In the genomic region with DNA sequence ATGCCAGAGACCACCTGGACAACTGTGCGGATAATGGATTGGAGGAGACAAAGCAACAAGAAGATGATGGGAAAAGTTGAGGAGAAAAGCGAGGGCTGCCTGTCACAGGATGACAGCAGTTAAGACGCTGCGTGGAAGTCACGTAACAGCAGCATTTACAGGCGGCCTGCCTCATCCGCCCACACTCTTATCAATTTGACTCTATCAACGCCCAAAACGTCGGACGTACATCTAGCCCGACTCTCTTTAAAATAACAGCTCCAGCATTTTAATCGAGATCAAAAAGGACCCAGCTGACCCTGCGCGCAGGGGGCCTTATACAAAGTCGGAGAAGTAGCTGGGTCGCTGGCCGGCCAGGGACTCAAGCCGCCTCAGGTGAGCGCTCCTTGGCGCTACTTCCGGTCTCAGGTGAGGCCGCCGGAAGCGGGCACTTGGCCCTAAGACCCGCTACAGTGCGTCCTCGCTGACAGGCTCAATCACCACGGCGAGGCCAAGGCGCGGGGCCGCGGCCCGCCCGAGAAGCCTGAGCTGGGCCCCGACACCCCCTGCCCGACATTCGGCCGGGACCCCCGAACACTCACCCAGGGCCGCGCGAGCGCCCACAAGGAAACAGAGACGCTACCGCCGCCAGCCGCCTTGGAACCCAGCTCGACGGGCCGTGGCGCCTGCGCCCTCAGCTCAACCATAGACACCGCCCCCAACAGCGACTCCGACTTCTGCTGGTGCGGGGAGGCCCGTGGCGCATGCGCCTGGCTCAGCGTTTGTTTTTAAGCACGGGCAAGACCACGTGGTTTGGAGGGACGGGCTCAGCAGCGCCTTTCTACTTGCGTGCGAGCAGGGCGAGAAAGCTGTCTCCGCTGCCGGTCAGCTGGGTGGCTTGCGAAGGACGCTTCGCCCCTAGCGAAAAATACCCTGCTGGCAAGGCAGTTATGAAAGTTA, we compare ENCODE assay signal across 8 cellular contexts. TPM values are rescaled to one million over a fixed set of nuclear protein-coding genes. Genes with fewer than 3 reads are reported as not detected.
DNase-seq lines count a peak whose midpoint lies in the region; ATAC-seq and TF ChIP-seq lines count a peak whose summit lies in the region.

ERCC6 (minus strand) TSS at position 741 of the 939 bp plus-strand sequence.

- DNase-seq in AG08396 (ENCODE audit: low spot score) = peak; percentile 99
- DNase-seq in NCI-H2227 treated with DMSO at 0.1 percent for 48 hours (lab: John Stamatoyannopoulos, UW) = peak; percentile 90
- DNase-seq in WTC11 (ENCODE audit: low spot score) = peak; percentile 97
- DNase-seq in cardiac fibroblast (ENCODE audit: low read depth in 2 of 2) = peak; percentile 99
- DNase-seq in iPS-NIHi7 (ENCODE audit: extremely low spot score) = peak; percentile 99
- DNase-seq in smooth muscle cell (lab: John Stamatoyannopoulos, UW; ENCODE audit: unreplicated experiment) = peak; percentile 89

- H3K36me3 Mint-ChIP-seq in WTC11 = peaks cover 8% of the 10 kb centered on the region; the same call in 1 of the 2 replicates

- peak within 1 kb of the TSS; percentile 84 for H3K27ac ChIP-seq in smooth muscle cell (ENCODE audit: low read depth)

- H3K9me3 ChIP-seq in smooth muscle cell (replicated peaks; ENCODE audit: low read depth) = no peaks in the 10 kb centered on the region

- H3K27me3 ChIP-seq in smooth muscle cell (ENCODE audit: low read depth) = no peaks in the 10 kb centered on the region

- peaks cover 21% of the 10 kb centered on the region for H3K79me2 ChIP-seq in smooth muscle cell (ENCODE audit: low read depth)

- H3K4me2 ChIP-seq in smooth muscle cell = peak within 1 kb of the TSS; percentile 99

- peaks cover 4% of the 10 kb centered on the region for H3K4me1 ChIP-seq in smooth muscle cell (ENCODE audit: low read depth)

- 3% methylated on average over 75 of the region's 75 CpGs for WGBS in smooth muscle cell (ENCODE audit: low lambda C conversion rate)

- POLR2A ChIA-PET in WTC11 (lab: Charles Lee) = interaction anchor here (1.5 kb wide), 1 partner anchor 12 kb away, joined by 4 read pairs; no protein-coding TSS in a partner anchor

- peaks cover 10% of the 10 kb centered on the region for H4K20me1 ChIP-seq in smooth muscle cell (ENCODE audit: low read depth)

- peak within 1 kb of the TSS; percentile 73 to 75 for H3K4me3 ChIP-seq in cardiac fibroblast (replicated peaks in 1 of 2; ENCODE audit: low read depth in 2 of 2, low read length in 2 of 2)
- H3K4me3 ChIP-seq in smooth muscle cell = peak within 1 kb of the TSS; percentile 83

- in situ Hi-C loops in GM18951 (cut with MboI; ENCODE audit: low sequenced_read_pairs, unreplicated experiment) = no loop called here

- peak within 1 kb of the TSS; percentile 86 for H3K4me3 Mint-ChIP-seq in WTC11

- peaks cover 13% of the 10 kb centered on the region for H3F3A ChIP-seq in smooth muscle cell (ENCODE audit: low read depth)

- peak; percentile 84 for ATAC-seq in HG03175 (IDR thresholded peaks at IDR 0.05; ENCODE audit: unreplicated experiment)
- peak; percentile 93 for ATAC-seq in WTC11

- peak; percentile 91 for TF ChIP-seq POLR2A in GM18951 (IDR thresholded peaks at IDR 0.05; ENCODE audit: extremely low read depth, insufficient read depth, insufficient read length)

- peaks cover 36% of the 10 kb centered on the region for H3K27me3 Mint-ChIP-seq in WTC11 (ENCODE audit: low read depth)

- H3K27ac Mint-ChIP-seq in WTC11 = peak within 1 kb of the TSS; percentile 81; the same call in 1 of the 2 replicates

- H3K9ac ChIP-seq in smooth muscle cell (ENCODE audit: low read depth) = peak within 1 kb of the TSS; percentile 93

- CTCF ChIA-PET in WTC11 (lab: Charles Lee) = interaction anchor here (0.6 to 2.5 kb wide), 9 partner anchors 10 to 915 kb away, joined by 3 to 13 read pairs (median 4); no protein-coding TSS in a partner anchor

- H3K9me3 Mint-ChIP-seq in WTC11 = peaks cover 22% of the 10 kb centered on the region

- no peak for TF ChIP-seq CTCF in WTC11 (IDR thresholded peaks at IDR 0.05)
- TF ChIP-seq CTCF in cardiac fibroblast (IDR thresholded peaks at IDR 0.05; ENCODE audit: low read depth, low read length) = no peak
- no peak for TF ChIP-seq CTCF in smooth muscle cell (IDR thresholded peaks at IDR 0.05; ENCODE audit: borderline replicate concordance, insufficient read depth, poor library complexity, severe bottlenecking)

- H2AFZ ChIP-seq in smooth muscle cell (ENCODE audit: low read depth) = peak within 1 kb of the TSS; percentile 84

- H3K4me1 Mint-ChIP-seq in WTC11 = peaks cover 36% of the 10 kb centered on the region

- no peaks in the 10 kb centered on the region for H3K36me3 ChIP-seq in smooth muscle cell (ENCODE audit: low read depth)

TF ChIP-seq in WTC11, 78 proteins besides CTCF, POLR2A, EP300 and RAD21 (continues in another document):
- TF ChIP-seq PRRX2 (CRISPR knock-in tag; IDR thresholded peaks at IDR 0.05) = no peak
- no peak for TF ChIP-seq CBFB (CRISPR knock-in tag; IDR thresholded peaks at IDR 0.05; ENCODE audit: low read depth)
- TF ChIP-seq NR1H2 (CRISPR knock-in tag; IDR thresholded peaks at IDR 0.05) = no peak
- TF ChIP-seq, protein P1, sequence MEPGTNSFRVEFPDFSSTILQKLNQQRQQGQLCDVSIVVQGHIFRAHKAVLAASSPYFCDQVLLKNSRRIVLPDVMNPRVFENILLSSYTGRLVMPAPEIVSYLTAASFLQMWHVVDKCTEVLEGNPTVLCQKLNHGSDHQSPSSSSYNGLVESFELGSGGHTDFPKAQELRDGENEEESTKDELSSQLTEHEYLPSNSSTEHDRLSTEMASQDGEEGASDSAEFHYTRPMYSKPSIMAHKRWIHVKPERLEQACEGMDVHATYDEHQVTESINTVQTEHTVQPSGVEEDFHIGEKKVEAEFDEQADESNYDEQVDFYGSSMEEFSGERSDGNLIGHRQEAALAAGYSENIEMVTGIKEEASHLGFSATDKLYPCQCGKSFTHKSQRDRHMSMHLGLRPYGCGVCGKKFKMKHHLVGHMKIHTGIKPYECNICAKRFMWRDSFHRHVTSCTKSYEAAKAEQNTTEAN (CRISPR knock-in tag; IDR thresholded peaks at IDR 0.05) = peak; percentile 69; the same call in 1 of the 2 replicates
- peak; percentile 41; the same call in 1 of the 2 replicates for TF ChIP-seq ETV6 (CRISPR knock-in tag; IDR thresholded peaks at IDR 0.05)
- no peak for TF ChIP-seq PREB (CRISPR knock-in tag; IDR thresholded peaks at IDR 0.05; ENCODE audit: borderline replicate concordance)
- no peak for TF ChIP-seq ZNF512 (CRISPR knock-in tag; IDR thresholded peaks at IDR 0.05; ENCODE audit: borderline replicate concordance)
- TF ChIP-seq, protein P2, sequence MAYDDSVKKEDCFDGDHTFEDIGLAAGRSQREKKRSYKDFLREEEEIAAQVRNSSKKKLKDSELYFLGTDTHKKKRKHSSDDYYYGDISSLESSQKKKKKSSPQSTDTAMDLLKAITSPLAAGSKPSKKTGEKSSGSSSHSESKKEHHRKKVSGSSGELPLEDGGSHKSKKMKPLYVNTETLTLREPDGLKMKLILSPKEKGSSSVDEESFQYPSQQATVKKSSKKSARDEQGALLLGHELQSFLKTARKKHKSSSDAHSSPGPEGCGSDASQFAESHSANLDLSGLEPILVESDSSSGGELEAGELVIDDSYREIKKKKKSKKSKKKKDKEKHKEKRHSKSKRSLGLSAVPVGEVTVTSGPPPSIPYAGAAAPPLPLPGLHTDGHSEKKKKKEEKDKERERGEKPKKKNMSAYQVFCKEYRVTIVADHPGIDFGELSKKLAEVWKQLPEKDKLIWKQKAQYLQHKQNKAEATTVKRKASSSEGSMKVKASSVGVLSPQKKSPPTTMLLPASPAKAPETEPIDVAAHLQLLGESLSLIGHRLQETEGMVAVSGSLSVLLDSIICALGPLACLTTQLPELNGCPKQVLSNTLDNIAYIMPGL (CRISPR knock-in tag; IDR thresholded peaks at IDR 0.05) = no peak
- no peak for TF ChIP-seq TP53 (CRISPR knock-in tag; IDR thresholded peaks at IDR 0.05)
- peak; percentile 81 for TF ChIP-seq SP1 (CRISPR knock-in tag; conservative IDR thresholded peaks at IDR 0.05)
- peak; percentile 85 for TF ChIP-seq MYBL2 (CRISPR knock-in tag; IDR thresholded peaks at IDR 0.05)
- TF ChIP-seq, protein P3, sequence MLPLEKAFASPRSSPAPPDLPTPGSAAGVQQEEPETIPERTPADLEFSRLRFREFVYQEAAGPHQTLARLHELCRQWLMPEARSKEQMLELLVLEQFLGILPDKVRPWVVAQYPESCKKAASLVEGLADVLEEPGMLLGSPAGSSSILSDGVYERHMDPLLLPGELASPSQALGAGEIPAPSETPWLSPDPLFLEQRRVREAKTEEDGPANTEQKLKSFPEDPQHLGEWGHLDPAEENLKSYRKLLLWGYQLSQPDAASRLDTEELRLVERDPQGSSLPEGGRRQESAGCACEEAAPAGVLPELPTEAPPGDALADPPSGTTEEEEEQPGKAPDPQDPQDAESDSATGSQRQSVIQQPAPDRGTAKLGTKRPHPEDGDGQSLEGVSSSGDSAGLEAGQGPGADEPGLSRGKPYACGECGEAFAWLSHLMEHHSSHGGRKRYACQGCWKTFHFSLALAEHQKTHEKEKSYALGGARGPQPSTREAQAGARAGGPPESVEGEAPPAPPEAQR (CRISPR knock-in tag; IDR thresholded peaks at IDR 0.05) = no peak
- TF ChIP-seq TCF7 (CRISPR knock-in tag; IDR thresholded peaks at IDR 0.05; ENCODE audit: low read depth) = no peak
- 0 out of 2 replicates have a peak, but pooled peaks have one; percentile 19 for TF ChIP-seq JUN (CRISPR knock-in tag; IDR thresholded peaks at IDR 0.05)

RNA-seq across cellular contexts. Expression of gene ERCC6, which starts in this region (rescaled TPM):
- 10.9 to 14.5 TPM (median 14.3 TPM) in 3 replicates for total RNA-seq in WTC11 (2021)
- 14.9 and 15.7 TPM in 2 replicates for total RNA-seq in smooth muscle cell
- polyA plus RNA-seq in smooth muscle cell = 7.2 and 10.2 TPM in 2 replicates

Comparison
In these comparisons a context has a peak if more than half of its experiments do, and no peak if none do; other contexts are left out.
1. Peak in every context shown above with its lines: DNase-seq, ATAC-seq, H3K4me3 ChIP-seq and H3K27ac ChIP-seq.